In the genomic region with DNA sequence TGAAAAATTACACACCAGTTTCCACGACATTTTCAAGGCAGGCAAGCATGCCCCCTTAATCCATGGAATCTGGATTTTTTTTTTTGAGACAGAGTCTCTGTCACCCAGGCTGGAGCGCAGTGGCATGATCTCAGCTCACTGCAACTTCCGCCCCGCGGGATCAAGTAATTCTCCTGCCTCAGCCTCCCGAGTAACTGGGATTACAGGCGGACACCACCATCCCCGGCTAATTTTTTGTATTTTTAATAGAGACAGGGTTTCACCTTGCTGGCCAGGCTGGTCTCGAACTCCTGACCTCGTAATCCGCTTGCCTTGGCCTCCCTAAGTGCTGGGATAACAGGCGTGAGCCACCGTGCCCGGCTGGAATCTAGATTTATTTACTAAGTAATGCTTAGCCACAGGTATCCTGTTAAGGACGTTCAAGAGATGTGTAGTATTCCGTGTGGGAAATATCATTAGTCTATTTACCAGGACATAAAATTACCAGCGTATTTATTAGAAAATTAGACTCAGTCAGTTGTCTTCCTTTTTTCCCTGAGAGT, we compare ENCODE assay signal across 10 cellular contexts. TPM values are rescaled to one million over a fixed set of nuclear protein-coding genes. Genes with fewer than 3 reads are reported as not detected.
DNase-seq lines count a peak whose midpoint lies in the region; ATAC-seq lines count a peak whose summit lies in the region.
"Had no signal": no experiment of that assay in that cellular context is flagged by ENCODE, and none has a peak within 500 bp of the region (broad histone marks: within the 10 kb centered on the region; RNA-seq: fewer than 3 reads in every experiment).

No MANE protein-coding gene starts in this region.

- H3K4me1 ChIP-seq in right cardiac atrium (ENCODE audit: control insufficient read depth, insufficient read depth, low read length) = no peaks in the 10 kb centered on the region
- peaks cover 22 to 24% of the 10 kb centered on the region in 2 donors for H3K4me1 ChIP-seq in naive thymus-derived CD4-positive, alpha-beta T cell (ENCODE audit: control insufficient read depth in 2 of 2, insufficient read depth in 2 of 2, low read length in 2 of 2)
- H3K4me1 ChIP-seq in GM23248 (ENCODE audit: insufficient read depth) = no peaks in the 10 kb centered on the region

- WGBS in right cardiac atrium = 78% methylated on average over 17 of the region's 17 CpGs
- 93% methylated on average over 17 of the region's 17 CpGs for WGBS in GM23248 (ENCODE audit: low coverage in 1 of 2, low lambda C conversion rate in 2 of 2, missing lambda C conversion rate in 2 of 2), 2 experiments

- POLR2A ChIA-PET in naive thymus-derived CD4-positive, alpha-beta T cell (lab: Charles Lee) = no interaction called here

- H3K27me3 Mint-ChIP-seq in activated T-helper 2 cell treated with anti-CD3 and anti-CD28 coated beads, Interferon-gamma antibody, Interleukin-2, Interleukin-4, amounts not matched to agents 10 μg/mL and 5 μg/mL and 100 μg/mL, durations not matched to agents 14 hours and 24 hours and 36 hours (ENCODE audit: low read depth) = no peaks in the 10 kb centered on the region
- H3K27me3 Mint-ChIP-seq in naive thymus-derived CD4-positive, alpha-beta T cell = no peaks in the 10 kb centered on the region

- no peaks in the 10 kb centered on the region for H3K27me3 ChIP-seq in right cardiac atrium (ENCODE audit: control insufficient read depth, insufficient read depth)
- no peaks in the 10 kb centered on the region for H3K27me3 ChIP-seq in naive thymus-derived CD4-positive, alpha-beta T cell (ENCODE audit: control insufficient read depth in 2 of 2, insufficient read depth in 2 of 2, low read length in 2 of 2)
- no peaks in the 10 kb centered on the region for H3K27me3 ChIP-seq in GM23248 (replicated peaks; ENCODE audit: insufficient read depth)
- H3K27me3 ChIP-seq: transverse colon had no signal

- no peak for DNase-seq in right cardiac atrium
- DNase-seq in Right ventricle myocardium superior = no peak
- DNase-seq in activated T-helper 2 cell treated with anti-CD3 and anti-CD28 coated beads, Interferon-gamma antibody, Interleukin-2, Interleukin-4, amounts not matched to agents 10 μg/mL and 5 μg/mL and 100 μg/mL, durations not matched to agents 14 hours and 24 hours and 36 hours (ENCODE audit: low spot score) = no peak
- no peak for DNase-seq in naive thymus-derived CD4-positive, alpha-beta T cell
- no peak for DNase-seq in HuH-7.5 (ENCODE audit: low spot score)
- no peak for DNase-seq in GM23248
- DNase-seq in HCEC 1CT = no peak
- DNase-seq: cerebellar nuclear complex, transverse colon had no signal

- H3K4me2 ChIP-seq in GM23248 (ENCODE audit: unreplicated experiment) = no peak overlapping the region

- peaks cover 0 to 12% (median 0%) of the 10 kb centered on the region in 3 experiments for H3K36me3 ChIP-seq in naive thymus-derived CD4-positive, alpha-beta T cell (ENCODE audit: control insufficient read depth in 2 of 3, insufficient read depth in 3 of 3, low read length in 3 of 3)
- H3K36me3 ChIP-seq in GM23248 (ENCODE audit: low read depth) = no peaks in the 10 kb centered on the region
- H3K36me3 ChIP-seq: transverse colon had no signal

- no peak overlapping the region for H3K27ac ChIP-seq in right cardiac atrium (ENCODE audit: low read length)
- H3K27ac ChIP-seq in naive thymus-derived CD4-positive, alpha-beta T cell (ENCODE audit: low read depth, low read length) = no peak overlapping the region
- no peak overlapping the region for H3K27ac ChIP-seq in GM23248

- no peaks in the 10 kb centered on the region for H3F3A ChIP-seq in GM23248 (ENCODE audit: insufficient read depth)

- H3K4me3 Mint-ChIP-seq in activated T-helper 2 cell treated with anti-CD3 and anti-CD28 coated beads, Interferon-gamma antibody, Interleukin-2, Interleukin-4, amounts not matched to agents 10 μg/mL and 5 μg/mL and 100 μg/mL, durations not matched to agents 14 hours and 24 hours and 36 hours (ENCODE audit: low read depth) = peak overlapping the region; percentile 89
- peak overlapping the region; percentile 81 to 100 (median 92) for H3K4me3 Mint-ChIP-seq in naive thymus-derived CD4-positive, alpha-beta T cell

- in situ Hi-C loops in GM23248 (cut with MboI) = no loop called here

- H3K9me3 Mint-ChIP-seq in activated T-helper 2 cell treated with anti-CD3 and anti-CD28 coated beads, Interferon-gamma antibody, Interleukin-2, Interleukin-4, amounts not matched to agents 10 μg/mL and 5 μg/mL and 100 μg/mL, durations not matched to agents 14 hours and 24 hours and 36 hours = peaks cover 15% of the 10 kb centered on the region
- H3K9me3 Mint-ChIP-seq in naive thymus-derived CD4-positive, alpha-beta T cell = peaks cover 0 to 12% (median 5%) of the 10 kb centered on the region in 11 donors

- no peaks in the 10 kb centered on the region for H3K9me2 ChIP-seq in GM23248 (ENCODE audit: insufficient read depth)

- H3K4me3 ChIP-seq in right cardiac atrium (ENCODE audit: low read length) (peak overlapping the region; percentile 90), GM23248 (no peak overlapping the region)
- H3K4me3 ChIP-seq in naive thymus-derived CD4-positive, alpha-beta T cell (ENCODE audit: low read length) = peak overlapping the region; percentile 68

- no peak overlapping the region for H2AFZ ChIP-seq in GM23248

- ATAC-seq in right cardiac atrium (no peak), Right ventricle myocardium superior (ENCODE audit: poor library complexity) (no peak), HG02938 (IDR thresholded peaks at IDR 0.05; ENCODE audit: unreplicated experiment) (no peak)
- no peak for ATAC-seq in naive thymus-derived CD4-positive, alpha-beta T cell

- H3K9ac ChIP-seq in GM23248 = no peak overlapping the region

- no peaks in the 10 kb centered on the region for H3K9me3 ChIP-seq in right cardiac atrium (ENCODE audit: control insufficient read depth, low read length)
- no peaks in the 10 kb centered on the region for H3K9me3 ChIP-seq in naive thymus-derived CD4-positive, alpha-beta T cell (ENCODE audit: control insufficient read depth in 2 of 3, low read length in 3 of 3)
- no peaks in the 10 kb centered on the region for H3K9me3 ChIP-seq in GM23248 (ENCODE audit: low read depth)
- H3K9me3 ChIP-seq: transverse colon had no signal

- H3K36me3 Mint-ChIP-seq in activated T-helper 2 cell treated with anti-CD3 and anti-CD28 coated beads, Interferon-gamma antibody, Interleukin-2, Interleukin-4, amounts not matched to agents 10 μg/mL and 5 μg/mL and 100 μg/mL, durations not matched to agents 14 hours and 24 hours and 36 hours (ENCODE audit: low read depth) = peaks cover 48% of the 10 kb centered on the region
- H3K36me3 Mint-ChIP-seq in naive thymus-derived CD4-positive, alpha-beta T cell = peaks cover under 1 to 53% (median 22%) of the 10 kb centered on the region in 5 donors

- H3K27ac Mint-ChIP-seq in activated T-helper 2 cell treated with anti-CD3 and anti-CD28 coated beads, Interferon-gamma antibody, Interleukin-2, Interleukin-4, amounts not matched to agents 10 μg/mL and 5 μg/mL and 100 μg/mL, durations not matched to agents 14 hours and 24 hours and 36 hours = no peak overlapping the region
- H3K27ac Mint-ChIP-seq in naive thymus-derived CD4-positive, alpha-beta T cell = peak overlapping the region in 8 of 9 donors; percentile 44 to 97 (median 90)

- H4K20me1 ChIP-seq in GM23248 (ENCODE audit: insufficient read depth) = no peaks in the 10 kb centered on the region

- no peaks in the 10 kb centered on the region for H3K79me2 ChIP-seq in GM23248 (ENCODE audit: insufficient read depth)

- peaks cover 43% of the 10 kb centered on the region for H3K4me1 Mint-ChIP-seq in activated T-helper 2 cell treated with anti-CD3 and anti-CD28 coated beads, Interferon-gamma antibody, Interleukin-2, Interleukin-4, amounts not matched to agents 10 μg/mL and 5 μg/mL and 100 μg/mL, durations not matched to agents 14 hours and 24 hours and 36 hours (ENCODE audit: low read depth)
- H3K4me1 Mint-ChIP-seq in naive thymus-derived CD4-positive, alpha-beta T cell = peaks cover 26 to 68% (median 50%) of the 10 kb centered on the region in 7 donors

- intact Hi-C loops in right cardiac atrium (cut with DNase I) = no loop called here
- intact Hi-C loops in Right ventricle myocardium superior (cut with DNase I) = no loop called here
- intact Hi-C loops in activated T-helper 2 cell treated with anti-CD3 and anti-CD28 coated beads, Interferon-gamma antibody, Interleukin-2, Interleukin-4, amounts not matched to agents 10 μg/mL and 5 μg/mL and 100 μg/mL, durations not matched to agents 14 hours and 24 hours and 36 hours (cut with micrococcal nuclease) = no loop called here
- intact Hi-C loops in naive thymus-derived CD4-positive, alpha-beta T cell (cut with micrococcal nuclease) = no loop called here

- CTCF ChIA-PET in naive thymus-derived CD4-positive, alpha-beta T cell (lab: Charles Lee) = no interaction called here

RNA-seq across cellular contexts. Expression of a gene that starts 2.5 kb away (rescaled TPM):
- total RNA-seq in right cardiac atrium (10 to 100 TPM; 12.8 to 32.4 (median 17.9) TPM), Right ventricle myocardium superior (6.7 TPM)
- polyA plus RNA-seq in right cardiac atrium (13.7 TPM), GM23248 (2016; fragmentation: Nextera tagmentation; extraction: Ambion mirVana) (0.86 and 1.3 TPM in 2 replicates)
- total RNA-seq in activated T-helper 2 cell treated with anti-CD3 and anti-CD28 coated beads, Interferon-gamma antibody, Interleukin-2, Interleukin-4, amounts not matched to agents 10 μg/mL and 5 μg/mL and 100 μg/mL, durations not matched to agents 14 hours and 24 hours and 36 hours = 14.4 and 16.0 TPM in 2 replicates
- total RNA-seq in naive thymus-derived CD4-positive, alpha-beta T cell = 100 to 1,000 TPM in 1 of 5 experiments, 10 to 100 TPM in 4; 24.3 to 142 (median 33.1) TPM
- 10 to 100 TPM in 1 of 2 donors, 1 to 10 TPM in 1; 9.8 to 15.2 TPM for polyA plus RNA-seq in naive thymus-derived CD4-positive, alpha-beta T cell
- 3.7 and 4.3 TPM in 2 replicates for total RNA-seq in GM23248 (2014; rRNA removed; shearing (Covaris generic))

RNA-seq across cellular contexts. Expression of a gene that starts 31.8 kb away (rescaled TPM):
- total RNA-seq in right cardiac atrium = 10 to 100 TPM in 2 of 4 donors, 1 to 10 TPM in 2; 5.5 to 28.9 (median 10.9) TPM
- polyA plus RNA-seq in right cardiac atrium = 4.7 TPM
- 3.3 TPM for total RNA-seq in Right ventricle myocardium superior
- 7.5 and 8.3 TPM in 2 replicates for total RNA-seq in activated T-helper 2 cell treated with anti-CD3 and anti-CD28 coated beads, Interferon-gamma antibody, Interleukin-2, Interleukin-4, amounts not matched to agents 10 μg/mL and 5 μg/mL and 100 μg/mL, durations not matched to agents 14 hours and 24 hours and 36 hours
- 100 to 1,000 TPM in 1 of 5 experiments, 10 to 100 TPM in 1, 1 to 10 TPM in 3; 1.4 to 194 (median 7.8) TPM for total RNA-seq in naive thymus-derived CD4-positive, alpha-beta T cell
- polyA plus RNA-seq in naive thymus-derived CD4-positive, alpha-beta T cell = 1 to 10 TPM; 1.1 to 4.7 TPM
- not detected in 2 replicates for total RNA-seq in GM23248 (2014; rRNA removed; shearing (Covaris generic))
- polyA plus RNA-seq in GM23248 (2016; fragmentation: Nextera tagmentation; extraction: Ambion mirVana) = 0.23 and 0.47 TPM in 2 replicates
